In genomic region chrX:115399306-115399705, GRCh38 we compare ENCODE assay signal across 14 cellular contexts.
"Had no signal": no experiment of that assay in that cellular context is flagged by ENCODE, and none has a peak within 500 bp of the region (broad histone marks: within the 10 kb centered on the region; RNA-seq: fewer than 3 reads in every experiment).

No MANE protein-coding gene starts in this region.

- H3K4me3 Mint-ChIP-seq: activated naive CD8-positive, alpha-beta T cell treated with anti-CD3 and anti-CD28 coated beads, Interleukin-2, amount 50 U/mL, for 24 hours; naive B cell; stimulated activated effector memory CD8-positive, alpha-beta T cell treated with anti-CD3 and anti-CD28 coated beads, Interleukin-12 subunit alpha, Interleukin-12 subunit beta, amount 100 ng/mL, for 72 hours had no signal

- H3K9me3 Mint-ChIP-seq: activated naive CD8-positive, alpha-beta T cell treated with anti-CD3 and anti-CD28 coated beads, Interleukin-2, amount 50 U/mL, for 24 hours had no signal

- H3K4me1 Mint-ChIP-seq: activated naive CD8-positive, alpha-beta T cell treated with anti-CD3 and anti-CD28 coated beads, Interleukin-2, amount 50 U/mL, for 24 hours; naive B cell; stimulated activated effector memory CD8-positive, alpha-beta T cell treated with anti-CD3 and anti-CD28 coated beads, Interleukin-12 subunit alpha, Interleukin-12 subunit beta, amount 100 ng/mL, for 72 hours had no signal

- ATAC-seq: activated naive CD8-positive, alpha-beta T cell treated with anti-CD3 and anti-CD28 coated beads, Interleukin-2, amount 50 U/mL, for 24 hours; lower lobe of right lung; right cardiac atrium; stimulated activated effector memory CD8-positive, alpha-beta T cell treated with anti-CD3 and anti-CD28 coated beads, Interleukin-12 subunit alpha, Interleukin-12 subunit beta, amount 100 ng/mL, for 72 hours had no signal

- H3K27ac Mint-ChIP-seq: activated naive CD8-positive, alpha-beta T cell treated with anti-CD3 and anti-CD28 coated beads, Interleukin-2, amount 50 U/mL, for 24 hours; progenitor cell of endocrine pancreas; stimulated activated effector memory CD8-positive, alpha-beta T cell treated with anti-CD3 and anti-CD28 coated beads, Interleukin-12 subunit alpha, Interleukin-12 subunit beta, amount 100 ng/mL, for 72 hours had no signal

- DNase-seq: activated CD4-positive, alpha-beta T cell treated with anti-CD3 and anti-CD28 coated beads for 48 hours; activated naive CD4-positive, alpha-beta T cell treated with Interleukin-2 at 50 U/mL for 16 hours; activated naive CD8-positive, alpha-beta T cell treated with anti-CD3 and anti-CD28 coated beads, Interleukin-2, amount 50 U/mL, for 24 hours; colonic mucosa; effector CD8-positive, alpha-beta T cell; hypothalamus; lower lobe of right lung; naive B cell; right cardiac atrium; T-helper 1 cell; tibial artery; WERI-Rb-1 had no signal

- H3K36me3 Mint-ChIP-seq: naive B cell; stimulated activated effector memory CD8-positive, alpha-beta T cell treated with anti-CD3 and anti-CD28 coated beads, Interleukin-12 subunit alpha, Interleukin-12 subunit beta, amount 100 ng/mL, for 72 hours had no signal

- H3K27me3 Mint-ChIP-seq: activated naive CD8-positive, alpha-beta T cell treated with anti-CD3 and anti-CD28 coated beads, Interleukin-2, amount 50 U/mL, for 24 hours; progenitor cell of endocrine pancreas had no signal
